16 cellular contexts compared by ENCODE assay signal in the genomic region with DNA sequence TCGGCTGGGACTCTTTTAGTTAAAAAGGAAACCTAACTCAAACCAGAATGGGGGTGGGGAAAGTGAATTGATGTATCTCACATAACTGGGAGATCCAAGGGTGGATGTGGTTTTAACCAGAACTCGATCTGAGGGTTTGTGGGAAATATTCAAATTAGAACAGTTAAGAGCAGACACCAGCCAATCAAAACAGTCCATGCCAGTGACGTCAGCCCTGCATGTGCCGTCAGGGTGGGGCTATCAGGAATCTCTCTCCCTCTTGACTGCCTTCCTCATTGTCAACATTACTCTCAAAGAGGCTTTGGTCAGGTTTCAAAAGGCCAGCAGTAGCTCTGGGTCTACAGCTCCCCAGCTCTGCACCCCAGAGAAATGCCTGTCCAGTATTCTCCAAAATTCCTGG.
DNase-seq lines count a peak whose midpoint lies in the region; ATAC-seq and TF ChIP-seq lines count a peak whose summit lies in the region.
"Had no signal": no experiment of that assay in that cellular context is flagged by ENCODE, and none has a peak within 500 bp of the region (broad histone marks: within the 10 kb centered on the region; RNA-seq: fewer than 3 reads in every experiment).

No MANE protein-coding gene starts in this region.

- CTCF ChIA-PET in HCT116 (lab: Charles Lee) = no interaction called here

- H3K27ac Mint-ChIP-seq in stimulated activated naive B cell treated with anti-CD40 and anti-IgM and Interleukin-4, amounts not matched to agents 10 μg/mL and 1 μg/mL and 100 μg/mL, for 72 hours = no peak overlapping the region
- no peak overlapping the region for H3K27ac Mint-ChIP-seq in naive thymus-derived CD8-positive, alpha-beta T cell
- H3K27ac Mint-ChIP-seq: activated naive CD8-positive, alpha-beta T cell treated with anti-CD3 and anti-CD28 coated beads for 36 hours; CD4-positive, alpha-beta memory T cell; stimulated activated naive CD8-positive, alpha-beta T cell treated with anti-CD3 and anti-CD28 coated beads, Interleukin-15, amount 100 ng/mL, for 72 hours had no signal

- DNase-seq in DND-41 = peak; percentile 66
- DNase-seq in HCT116 (ENCODE audit: low read depth, low spot score) = no peak
- peak; percentile 93 for DNase-seq in SHP77 treated with DMSO at 0.1 percent for 48 hours (lab: John Stamatoyannopoulos, UW)
- DNase-seq in kidney tubule cell (ENCODE audit: low spot score) = peak; percentile 60
- DNase-seq in LoVo (ENCODE audit: low spot score) = no peak
- no peak for DNase-seq in stimulated activated naive B cell treated with anti-CD40 and anti-IgM and Interleukin-4, amounts not matched to agents 10 μg/mL and 1 μg/mL and 100 μg/mL, for 72 hours
- DNase-seq in naive thymus-derived CD8-positive, alpha-beta T cell = no peak
- DNase-seq: activated CD4-positive, CD25-positive, alpha-beta regulatory T cell; activated naive CD8-positive, alpha-beta T cell treated with anti-CD3 and anti-CD28 coated beads for 36 hours; CD4-positive, alpha-beta memory T cell; cerebellar nuclear complex; NCI-H1694; stimulated activated naive CD8-positive, alpha-beta T cell treated with anti-CD3 and anti-CD28 coated beads, Interleukin-15, amount 100 ng/mL, for 72 hours had no signal

- H3K4me3 ChIP-seq in DND-41 (ENCODE audit: low read depth in 1 of 2, low read length in 2 of 2) = no peak overlapping the region
- H3K4me3 ChIP-seq in HCT116 (replicated peaks in 1 of 2; ENCODE audit: low read depth in 1 of 2, low read length in 2 of 2) = no peak overlapping the region
- H3K4me3 ChIP-seq: SK-N-MC had no signal

- no peaks in the 10 kb centered on the region for H4K20me1 ChIP-seq in DND-41 (ENCODE audit: insufficient read depth, low read length)
- no peaks in the 10 kb centered on the region for H4K20me1 ChIP-seq in HCT116 (ENCODE audit: insufficient read depth)

- RAD21 ChIA-PET in HCT116 (lab: Charles Lee; ENCODE audit: low non-redundant PET in 1 of 2, low total read pairs in 2 of 2, uncharacterized antibody in 2 of 2, unreplicated experiment in 2 of 2) = no interaction called here

- H3K4me1 ChIP-seq in DND-41 (ENCODE audit: insufficient read depth, low read length) (peaks cover 5% of the 10 kb centered on the region; the same call in 1 of the 2 replicates), HCT116 (ENCODE audit: control insufficient read depth in 1 of 2, insufficient read depth in 2 of 2, low read length in 2 of 2) (no peaks in the 10 kb centered on the region)
- H3K4me1 ChIP-seq: parathyroid adenoma had no signal

- intact Hi-C loops in HCT116 (cut with micrococcal nuclease) = no loop called here

- no peaks in the 10 kb centered on the region for H3K36me3 ChIP-seq in DND-41 (ENCODE audit: insufficient read depth, low read length)
- no peaks in the 10 kb centered on the region for H3K36me3 ChIP-seq in HCT116 (ENCODE audit: control insufficient read depth in 1 of 2, insufficient read depth in 2 of 2, low read length in 2 of 2)

- H3K9me3 ChIP-seq in DND-41 (ENCODE audit: insufficient read depth, low read length, severe bottlenecking) (no peaks in the 10 kb centered on the region), HCT116 (ENCODE audit: control insufficient read depth in 1 of 2, insufficient read depth in 1 of 2, low read depth in 1 of 2, low read length in 2 of 2) (no peaks in the 10 kb centered on the region)

- H3K9me3 Mint-ChIP-seq in stimulated activated naive B cell treated with anti-CD40 and anti-IgM and Interleukin-4, amounts not matched to agents 10 μg/mL and 1 μg/mL and 100 μg/mL, for 72 hours = no peaks in the 10 kb centered on the region
- H3K9me3 Mint-ChIP-seq in naive thymus-derived CD8-positive, alpha-beta T cell = peaks cover 0 to 4% (median 0%) of the 10 kb centered on the region in 9 donors
- H3K9me3 Mint-ChIP-seq: activated naive CD8-positive, alpha-beta T cell treated with anti-CD3 and anti-CD28 coated beads for 36 hours; stimulated activated naive CD8-positive, alpha-beta T cell treated with anti-CD3 and anti-CD28 coated beads, Interleukin-15, amount 100 ng/mL, for 72 hours had no signal

- H3K4me3 Mint-ChIP-seq in stimulated activated naive B cell treated with anti-CD40 and anti-IgM and Interleukin-4, amounts not matched to agents 10 μg/mL and 1 μg/mL and 100 μg/mL, for 72 hours = no peak overlapping the region
- H3K4me3 Mint-ChIP-seq in naive thymus-derived CD8-positive, alpha-beta T cell = no peak overlapping the region
- H3K4me3 Mint-ChIP-seq: activated naive CD8-positive, alpha-beta T cell treated with anti-CD3 and anti-CD28 coated beads for 36 hours; CD4-positive, alpha-beta memory T cell; stimulated activated naive CD8-positive, alpha-beta T cell treated with anti-CD3 and anti-CD28 coated beads, Interleukin-15, amount 100 ng/mL, for 72 hours had no signal

- H2AFZ ChIP-seq in DND-41 (ENCODE audit: low read depth, low read length) = no peak overlapping the region
- H2AFZ ChIP-seq in HCT116 (ENCODE audit: low read depth, low read length, poor library complexity, severe bottlenecking) = no peak overlapping the region
- H2AFZ ChIP-seq: parathyroid adenoma had no signal

- TF ChIP-seq POLR2A in HCT116 (IDR thresholded peaks at IDR 0.05; ENCODE audit: borderline replicate concordance, extremely low read depth, insufficient read depth, insufficient read length) = no peak

- peaks cover 19 to 23% of the 10 kb centered on the region in 2 donors for H3K27me3 Mint-ChIP-seq in stimulated activated naive B cell treated with anti-CD40 and anti-IgM and Interleukin-4, amounts not matched to agents 10 μg/mL and 1 μg/mL and 100 μg/mL, for 72 hours
- H3K27me3 Mint-ChIP-seq in naive thymus-derived CD8-positive, alpha-beta T cell = peaks cover 0 to 20% (median 3%) of the 10 kb centered on the region in 5 donors
- H3K27me3 Mint-ChIP-seq: CD4-positive, alpha-beta memory T cell; stimulated activated naive CD8-positive, alpha-beta T cell treated with anti-CD3 and anti-CD28 coated beads, Interleukin-15, amount 100 ng/mL, for 72 hours had no signal

- no TSS peak for BruUV-seq in HCT116 (replicated peaks; lab: Mats Ljungman, UMichigan)

- H3K27ac ChIP-seq in DND-41 (ENCODE audit: low read length) (no peak overlapping the region), HCT116 (ENCODE audit: low read depth, low read length) (no peak overlapping the region)
- H3K27ac ChIP-seq: parathyroid adenoma, SK-N-MC had no signal

- POLR2A ChIA-PET in HCT116 (lab: Charles Lee) = no interaction called here
- POLR2A ChIA-PET in naive thymus-derived CD8-positive, alpha-beta T cell (lab: Charles Lee) = no interaction called here

- H3K27me3 ChIP-seq in DND-41 (ENCODE audit: insufficient read depth, low read length, poor library complexity) = peaks cover 4% of the 10 kb centered on the region
- H3K27me3 ChIP-seq in HCT116 (ENCODE audit: insufficient read depth, low read length) = peaks cover 26% of the 10 kb centered on the region

- H3K9ac ChIP-seq in DND-41 (ENCODE audit: low read depth, low read length) (no peak overlapping the region), HCT116 (ENCODE audit: low read length) (no peak overlapping the region)
- H3K9ac ChIP-seq: parathyroid adenoma had no signal

- H3K79me2 ChIP-seq in DND-41 (ENCODE audit: insufficient read depth, low read length) = no peaks in the 10 kb centered on the region
- H3K79me2 ChIP-seq in HCT116 (ENCODE audit: insufficient read depth, low read length) = no peaks in the 10 kb centered on the region
- H3K79me2 ChIP-seq: parathyroid adenoma had no signal

- TF ChIP-seq CTCF in DND-41 (IDR thresholded peaks at IDR 0.05; ENCODE audit: borderline replicate concordance, extremely low read depth, low read length, poor library complexity, severe bottlenecking) (no peak), HCT116 (IDR thresholded peaks at IDR 0.05 in 2 of 3, conservative IDR thresholded peaks at IDR 0.05 in 1 of 3; ENCODE audit: borderline replicate concordance in 1 of 3, insufficient read depth in 1 of 3, low read depth in 2 of 3, low read length in 2 of 3) (no peak)

- H3K36me3 Mint-ChIP-seq in stimulated activated naive B cell treated with anti-CD40 and anti-IgM and Interleukin-4, amounts not matched to agents 10 μg/mL and 1 μg/mL and 100 μg/mL, for 72 hours = no peaks in the 10 kb centered on the region
- no peaks in the 10 kb centered on the region for H3K36me3 Mint-ChIP-seq in naive thymus-derived CD8-positive, alpha-beta T cell
- H3K36me3 Mint-ChIP-seq: activated naive CD8-positive, alpha-beta T cell treated with anti-CD3 and anti-CD28 coated beads for 36 hours; CD4-positive, alpha-beta memory T cell had no signal

- no peak for TF ChIP-seq RAD21 in HCT116 (IDR thresholded peaks at IDR 0.05; ENCODE audit: low read depth)

- H3K4me2 ChIP-seq in DND-41 (ENCODE audit: insufficient read depth, low read length) (no peak overlapping the region), HCT116 (ENCODE audit: low read length) (no peak overlapping the region)

- no peaks in the 10 kb centered on the region for H3K9me2 ChIP-seq in HCT116 (ENCODE audit: insufficient read depth)

- H3K4me1 Mint-ChIP-seq in stimulated activated naive B cell treated with anti-CD40 and anti-IgM and Interleukin-4, amounts not matched to agents 10 μg/mL and 1 μg/mL and 100 μg/mL, for 72 hours = no peaks in the 10 kb centered on the region
- H3K4me1 Mint-ChIP-seq in naive thymus-derived CD8-positive, alpha-beta T cell = no peaks in the 10 kb centered on the region
- H3K4me1 Mint-ChIP-seq: activated naive CD8-positive, alpha-beta T cell treated with anti-CD3 and anti-CD28 coated beads for 36 hours; CD4-positive, alpha-beta memory T cell; stimulated activated naive CD8-positive, alpha-beta T cell treated with anti-CD3 and anti-CD28 coated beads, Interleukin-15, amount 100 ng/mL, for 72 hours had no signal

- peak; percentile 88 for ATAC-seq in DND-41 (ENCODE audit: insufficient read depth, low read depth)
- peak; percentile 52 for ATAC-seq in HCT116
- ATAC-seq in HG02973 (IDR thresholded peaks at IDR 0.05; ENCODE audit: unreplicated experiment) = no peak
- ATAC-seq in stimulated activated naive B cell treated with anti-CD40 and anti-IgM and Interleukin-4, amounts not matched to agents 10 μg/mL and 1 μg/mL and 100 μg/mL, for 72 hours (replicated peaks) = no peak
- ATAC-seq in naive thymus-derived CD8-positive, alpha-beta T cell = no peak
- ATAC-seq: stimulated activated naive CD8-positive, alpha-beta T cell treated with anti-CD3 and anti-CD28 coated beads, Interleukin-15, amount 100 ng/mL, for 72 hours had no signal

TF ChIP-seq in HCT116, 20 proteins besides CTCF, POLR2A, EP300 and RAD21 (continues in another document):
- TF ChIP-seq ZFX (IDR thresholded peaks at IDR 0.05) = no peak
- TF ChIP-seq FOSL1 (IDR thresholded peaks at IDR 0.05; ENCODE audit: low read depth) = no peak

Comparison
In these comparisons a context has a peak if more than half of its experiments do, and no peak if none do; other contexts are left out.
1. ATAC-seq: peak in DND-41 (single experiment) and HCT116 (single experiment); none in HG02973 (single experiment), stimulated activated naive B cell treated with anti-CD40 and anti-IgM and Interleukin-4, amounts not matched to agents 10 μg/mL and 1 μg/mL and 100 μg/mL, for 72 hours (0 of 2) and naive thymus-derived CD8-positive, alpha-beta T cell (0 of 2).
2. DNase-seq: peak in DND-41 (single experiment), SHP77 treated with DMSO at 0.1 percent for 48 hours (single experiment) and kidney tubule cell (single experiment); none in HCT116 (single experiment), LoVo (single experiment), stimulated activated naive B cell treated with anti-CD40 and anti-IgM and Interleukin-4, amounts not matched to agents 10 μg/mL and 1 μg/mL and 100 μg/mL, for 72 hours (single experiment) and naive thymus-derived CD8-positive, alpha-beta T cell (0 of 10).